ENCODE assay signal across 9 cellular contexts in genomic region chr13:60268203-60268555, GRCh38.
A peak's percentile ranks its signal among the peaks of the same experiment; 100 is the strongest.
DNase-seq lines count a peak whose midpoint lies in the region; TF ChIP-seq lines count a peak whose summit lies in the region.
"Had no signal": no experiment of that assay in that cellular context is flagged by ENCODE, and none has a peak within 500 bp of the region (broad histone marks: within the 10 kb centered on the region; RNA-seq: fewer than 3 reads in every experiment).

No MANE protein-coding gene starts in this region.

- H3K9ac ChIP-seq in muscle layer of colon (ENCODE audit: low read length), result no peak overlapping the region

- H3K27me3 ChIP-seq in effector memory CD4-positive, alpha-beta T cell (replicated peaks; ENCODE audit: control insufficient read depth, insufficient read depth, low read length, poor library complexity, severe bottlenecking), result no peaks in the 10 kb centered on the region
- H3K27me3 ChIP-seq in muscle layer of colon (ENCODE audit: control insufficient read depth in 1 of 2, insufficient read depth in 2 of 2, low read length in 2 of 2), result no peaks in the 10 kb centered on the region

- DNase-seq in HT-29 (ENCODE audit: low spot score) (peak; percentile 43), MV-4-11 (lab: John Stamatoyannopoulos, UW) (no peak), OCI-M2 (lab: John Stamatoyannopoulos, UW; ENCODE audit: unreplicated experiment) (no peak), NCI-H2107 treated with DMSO at 0.1 percent for 48 hours (lab: John Stamatoyannopoulos, UW; ENCODE audit: unreplicated experiment) (no peak)
- DNase-seq in effector memory CD4-positive, alpha-beta T cell, result no peak
- no peak for DNase-seq in activated CD8-positive, alpha-beta memory T cell treated with anti-CD3 and anti-CD28 coated beads for 24 hours
- DNase-seq: KBM-7 had no signal

- H3K27ac ChIP-seq in 22Rv1, result peak overlapping the region; percentile 88
- no peak overlapping the region for H3K27ac ChIP-seq in effector memory CD4-positive, alpha-beta T cell (ENCODE audit: insufficient read depth, low read length, poor library complexity, severe bottlenecking)
- no peak overlapping the region for H3K27ac ChIP-seq in muscle layer of colon (ENCODE audit: low read depth, low read length)

- H3K9me3 ChIP-seq in effector memory CD4-positive, alpha-beta T cell (ENCODE audit: control insufficient read depth, low read length), result no peaks in the 10 kb centered on the region
- H3K9me3 ChIP-seq in muscle layer of colon (ENCODE audit: low read length), result no peaks in the 10 kb centered on the region

- no peaks in the 10 kb centered on the region for H3K36me3 ChIP-seq in effector memory CD4-positive, alpha-beta T cell (ENCODE audit: control insufficient read depth, insufficient read depth, low read length)
- no peaks in the 10 kb centered on the region for H3K36me3 ChIP-seq in muscle layer of colon (ENCODE audit: insufficient read depth, low read length)

- H3K4me1 ChIP-seq in effector memory CD4-positive, alpha-beta T cell (ENCODE audit: control insufficient read depth, insufficient read depth, low read length, poor library complexity, severe bottlenecking), result no peaks in the 10 kb centered on the region
- no peaks in the 10 kb centered on the region for H3K4me1 ChIP-seq in muscle layer of colon (ENCODE audit: insufficient read depth, low read length)

- H3K4me3 ChIP-seq in effector memory CD4-positive, alpha-beta T cell (ENCODE audit: insufficient read depth, low read depth, low read length, poor library complexity, severe bottlenecking), result peak overlapping the region; percentile 49
- peak overlapping the region; percentile 25 to 54 for H3K4me3 ChIP-seq in muscle layer of colon (ENCODE audit: low read depth in 1 of 2, low read length in 2 of 2)

- TF ChIP-seq CTCF in 22Rv1 (IDR thresholded peaks at IDR 0.05), result no peak
